25 cellular contexts compared by ENCODE assay signal in the genomic region with DNA sequence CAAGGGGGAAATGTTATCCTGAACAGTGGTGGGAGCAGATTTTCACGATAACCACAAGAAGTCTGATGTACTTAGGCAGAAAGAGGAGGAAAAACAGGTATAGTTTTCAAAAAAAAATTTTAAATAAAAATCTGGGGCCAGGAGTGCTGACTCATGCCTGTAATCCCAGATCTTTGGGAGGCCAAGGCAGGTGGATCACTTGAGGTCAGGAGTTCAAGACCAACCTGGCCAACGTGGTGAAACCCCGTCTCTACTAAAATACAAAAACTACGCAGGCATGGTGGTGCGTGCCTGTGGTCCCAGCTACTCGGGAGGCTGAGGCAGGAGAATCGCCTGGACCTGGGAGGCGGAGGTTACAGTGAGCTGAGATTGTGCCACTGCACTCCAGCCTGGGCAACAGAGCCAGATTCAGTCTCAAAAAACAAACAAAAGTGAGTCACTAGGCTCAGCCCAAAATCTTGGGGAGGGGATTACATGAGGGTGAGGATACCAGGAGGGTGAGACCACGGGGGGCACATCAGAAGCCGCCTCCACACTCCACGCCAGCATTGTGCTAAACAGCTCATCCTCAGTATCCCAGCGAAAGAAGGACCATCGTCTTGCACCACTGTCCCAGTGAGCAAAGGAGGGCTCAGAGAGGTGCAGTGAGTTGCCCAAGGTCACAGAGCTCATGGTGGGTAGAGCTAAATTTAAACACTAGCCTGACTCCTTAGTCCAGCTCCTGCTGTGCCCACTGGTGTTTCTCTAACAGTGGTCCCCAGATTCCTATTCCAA.
"Had no signal": no experiment of that assay in that cellular context is flagged by ENCODE, and none has a peak within 500 bp of the region (broad histone marks: within the 10 kb centered on the region; RNA-seq: fewer than 3 reads in every experiment).

No MANE protein-coding gene starts in this region.

- H3K27ac Mint-ChIP-seq: endodermal cell; nephron; stimulated activated memory B cell treated with anti-CD40 and anti-IgM and Interleukin-4, amounts not matched to agents 10 μg/mL and 1 μg/mL and 100 μg/mL, for 72 hours; stimulated activated naive CD8-positive, alpha-beta T cell treated with anti-CD3 and anti-CD28 coated beads, Interleukin-15, Interleukin-2, amounts not matched to agents 100 ng/mL and 50 ng/mL, for 24 hours had no signal

- ATAC-seq: foreskin keratinocyte; left colon; left ventricle myocardium superior; psoas muscle; sciatic nerve; stimulated activated memory B cell treated with anti-CD40 and anti-IgM and Interleukin-4, amounts not matched to agents 10 μg/mL and 1 μg/mL and 100 μg/mL, for 72 hours had no signal

- H3K4me3 ChIP-seq: lung, psoas muscle, spleen, tibial artery, upper lobe of left lung, uterus had no signal

- H3K27ac ChIP-seq: foreskin keratinocyte, neutrophil, psoas muscle, spleen, tibial artery, upper lobe of left lung, uterus had no signal

- H3K4me1 Mint-ChIP-seq: immature natural killer cell had no signal

- H3K27me3 ChIP-seq: foreskin keratinocyte, neutrophil, spleen, tibial artery, upper lobe of left lung, uterus had no signal

- H3K4me1 ChIP-seq: foreskin keratinocyte, psoas muscle, spleen, uterus had no signal

- DNase-seq: dermis blood vessel endothelial cell; effector CD4-positive, alpha-beta T cell; endodermal cell; erythroblast; foreskin keratinocyte; immature natural killer cell; left colon; left ventricle myocardium superior; mesenchymal stem cell; midbrain; psoas muscle; retina; spleen; stimulated activated CD4-positive, alpha-beta T cell treated with anti-CD3 and anti-CD28 coated beads, Interleukin-15, amount 100 ng/mL, for 24 hours; stimulated activated CD4-positive, alpha-beta T cell treated with anti-CD3 and anti-CD28 coated beads, Interleukin-1b, Interleukin-23, amount 100 ng/mL, for 48 hours; stimulated activated CD4-positive, alpha-beta T cell treated with anti-CD3 and anti-CD28 coated beads, Interleukin-4, amount 100 ng/mL, for 24 hours; tibial artery; upper lobe of left lung; uterus had no signal

- H3K4me3 Mint-ChIP-seq: endodermal cell; immature natural killer cell; nephron; stimulated activated memory B cell treated with anti-CD40 and anti-IgM and Interleukin-4, amounts not matched to agents 10 μg/mL and 1 μg/mL and 100 μg/mL, for 72 hours; stimulated activated naive CD8-positive, alpha-beta T cell treated with anti-CD3 and anti-CD28 coated beads, Interleukin-15, Interleukin-2, amounts not matched to agents 100 ng/mL and 50 ng/mL, for 24 hours had no signal

- H3K36me3 ChIP-seq: neutrophil, upper lobe of left lung, uterus had no signal

- H3K9me3 Mint-ChIP-seq: immature natural killer cell; nephron; stimulated activated memory B cell treated with anti-CD40 and anti-IgM and Interleukin-4, amounts not matched to agents 10 μg/mL and 1 μg/mL and 100 μg/mL, for 72 hours; stimulated activated naive CD8-positive, alpha-beta T cell treated with anti-CD3 and anti-CD28 coated beads, Interleukin-15, Interleukin-2, amounts not matched to agents 100 ng/mL and 50 ng/mL, for 24 hours had no signal

- H3K27me3 Mint-ChIP-seq: stimulated activated memory B cell treated with anti-CD40 and anti-IgM and Interleukin-4, amounts not matched to agents 10 μg/mL and 1 μg/mL and 100 μg/mL, for 72 hours; stimulated activated naive CD8-positive, alpha-beta T cell treated with anti-CD3 and anti-CD28 coated beads, Interleukin-15, Interleukin-2, amounts not matched to agents 100 ng/mL and 50 ng/mL, for 24 hours had no signal
